8 cellular contexts compared by ENCODE assay signal in genomic region chr10:125064681-125065492, GRCh38.
DNase-seq lines count a peak whose midpoint lies in the region; ATAC-seq and TF ChIP-seq lines count a peak whose summit lies in the region.

No MANE protein-coding gene starts in this region.

- peak; percentile 96 for ATAC-seq in GM21723 (IDR thresholded peaks at IDR 0.05; ENCODE audit: unreplicated experiment)
- ATAC-seq in activated T-cell treated with anti-CD3 and anti-CD28 coated beads, Interleukin-2, amount 50 U/mL, for 72 hours (replicated peaks in 1 of 2): peak; percentile 85
- peak; percentile 70 for ATAC-seq in left colon

- H3K27me3 Mint-ChIP-seq in activated T-cell treated with anti-CD3 and anti-CD28 coated beads, Interleukin-2, amount 50 U/mL, for 72 hours (ENCODE audit: low read depth): peaks cover 50% of the 10 kb centered on the region

- TF ChIP-seq POLR2A in vagina (IDR thresholded peaks at IDR 0.05): no peak

- no peaks in the 10 kb centered on the region for H3K36me3 ChIP-seq in vagina

- no peaks in the 10 kb centered on the region for H3K27me3 ChIP-seq in vagina

- H3K4me1 Mint-ChIP-seq in activated T-cell treated with anti-CD3 and anti-CD28 coated beads, Interleukin-2, amount 50 U/mL, for 72 hours (ENCODE audit: low read depth): peaks cover 19% of the 10 kb centered on the region

- H3K9me3 ChIP-seq in vagina: no peaks in the 10 kb centered on the region

- H3K27ac Mint-ChIP-seq in activated T-cell treated with anti-CD3 and anti-CD28 coated beads, Interleukin-2, amount 50 U/mL, for 72 hours: no peak overlapping the region

- H3K4me1 ChIP-seq in vagina: peaks cover 82% of the 10 kb centered on the region

- H3K4me3 Mint-ChIP-seq in activated T-cell treated with anti-CD3 and anti-CD28 coated beads, Interleukin-2, amount 50 U/mL, for 72 hours: peak overlapping the region; percentile 28 to 34

- no peaks in the 10 kb centered on the region for H3K36me3 Mint-ChIP-seq in activated T-cell treated with anti-CD3 and anti-CD28 coated beads, Interleukin-2, amount 50 U/mL, for 72 hours (ENCODE audit: insufficient read depth in 2 of 2)

- TF ChIP-seq CTCF in vagina (IDR thresholded peaks at IDR 0.05): no peak

- intact Hi-C loops in left colon (cut with DNase I, micrococcal nuclease) (loop anchor here in 1 of 2 donors (10.0 kb wide), 1 partner anchor 80 kb away; no protein-coding TSS in a partner anchor), vagina (cut with DNase I) (loop anchor here (5.0 kb wide), 2 partner anchors 68 to 82 kb away; no protein-coding TSS in a partner anchor)

- peak overlapping the region; percentile 16 for H3K27ac ChIP-seq in vagina

- H3K4me3 ChIP-seq in Jurkat, Clone E6-1 (ENCODE audit: low read length): no peak overlapping the region
- H3K4me3 ChIP-seq in vagina: no peak overlapping the region

- H3K9me3 Mint-ChIP-seq in activated T-cell treated with anti-CD3 and anti-CD28 coated beads, Interleukin-2, amount 50 U/mL, for 72 hours: no peaks in the 10 kb centered on the region

- peak; percentile 9 for DNase-seq in activated CD4-positive, alpha-beta T cell treated with anti-CD3 and anti-CD28 coated beads for 48 hours
- no peak for DNase-seq in activated CD4-positive, alpha-beta T cell treated with anti-CD3 and anti-CD28 coated beads, Interleukin-2, amount 50 U/mL, for 1 hour
- peak; percentile 8 for DNase-seq in Jurkat, Clone E6-1 (ENCODE audit: low read depth, low spot score)
- DNase-seq in activated T-cell treated with anti-CD3 and anti-CD28 coated beads, Interleukin-2, amount 50 U/mL, for 72 hours: peak; percentile 14 to 26
- DNase-seq in left colon (no peak), vagina (ENCODE audit: extremely low spot score in 2 of 2) (no peak), activated gamma-delta T cell (lab: John Stamatoyannopoulos, UW) (no peak)

Comparison
In these comparisons a context has a peak if more than half of its experiments do, and no peak if none do; other contexts are left out.
1. DNase-seq: peak in activated CD4-positive, alpha-beta T cell treated with anti-CD3 and anti-CD28 coated beads for 48 hours (single experiment), Jurkat, Clone E6-1 (single experiment) and activated T-cell treated with anti-CD3 and anti-CD28 coated beads, Interleukin-2, amount 50 U/mL, for 72 hours (2 of 2); none in activated CD4-positive, alpha-beta T cell treated with anti-CD3 and anti-CD28 coated beads, Interleukin-2, amount 50 U/mL, for 1 hour (single experiment), left colon (0 of 2), vagina (0 of 2) and activated gamma-delta T cell (single experiment).
2. Peak in every context shown above with its lines, with median percentiles within 50 percentile points of each other: ATAC-seq.